In genomic region chr3:58006661-58007060, GRCh38 we compare ENCODE assay signal across 1 cellular context.
TF ChIP-seq lines count a peak whose summit lies in the region.

No MANE protein-coding gene starts in this region.

TF ChIP-seq in IMR-90, 13 proteins besides CTCF, POLR2A, EP300 and RAD21 (continued from another document):
- TF ChIP-seq, protein P1, sequence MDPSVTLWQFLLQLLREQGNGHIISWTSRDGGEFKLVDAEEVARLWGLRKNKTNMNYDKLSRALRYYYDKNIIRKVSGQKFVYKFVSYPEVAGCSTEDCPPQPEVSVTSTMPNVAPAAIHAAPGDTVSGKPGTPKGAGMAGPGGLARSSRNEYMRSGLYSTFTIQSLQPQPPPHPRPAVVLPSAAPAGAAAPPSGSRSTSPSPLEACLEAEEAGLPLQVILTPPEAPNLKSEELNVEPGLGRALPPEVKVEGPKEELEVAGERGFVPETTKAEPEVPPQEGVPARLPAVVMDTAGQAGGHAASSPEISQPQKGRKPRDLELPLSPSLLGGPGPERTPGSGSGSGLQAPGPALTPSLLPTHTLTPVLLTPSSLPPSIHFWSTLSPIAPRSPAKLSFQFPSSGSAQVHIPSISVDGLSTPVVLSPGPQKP (IDR thresholded peaks at IDR 0.05; ENCODE audit: borderline replicate concordance, low read depth, low read length) = no peak
- TF ChIP-seq MAZ (IDR thresholded peaks at IDR 0.05; ENCODE audit: borderline replicate concordance, low read depth, low read length) (no peak), MXI1 (IDR thresholded peaks at IDR 0.05; ENCODE audit: borderline replicate concordance, low read depth, low read length) (no peak), RFX5 (IDR thresholded peaks at IDR 0.05; ENCODE audit: low read depth, low read length) (no peak), MAFK (IDR thresholded peaks at IDR 0.05; ENCODE audit: low read depth, low read length) (no peak), NFE2L2 (IDR thresholded peaks at IDR 0.05; ENCODE audit: low read depth, low read length) (no peak), CHD1 (IDR thresholded peaks at IDR 0.05; ENCODE audit: low read depth, low read length) (no peak), CEBPB (IDR thresholded peaks at IDR 0.05; ENCODE audit: low read depth, low read length) (no peak), BHLHE40 (IDR thresholded peaks at IDR 0.05; ENCODE audit: low read depth, low read length) (no peak)
TF ChIP-seq in IMR-90: peak in this region for 0.
